8 cellular contexts compared by ENCODE assay signal in the genomic region with DNA sequence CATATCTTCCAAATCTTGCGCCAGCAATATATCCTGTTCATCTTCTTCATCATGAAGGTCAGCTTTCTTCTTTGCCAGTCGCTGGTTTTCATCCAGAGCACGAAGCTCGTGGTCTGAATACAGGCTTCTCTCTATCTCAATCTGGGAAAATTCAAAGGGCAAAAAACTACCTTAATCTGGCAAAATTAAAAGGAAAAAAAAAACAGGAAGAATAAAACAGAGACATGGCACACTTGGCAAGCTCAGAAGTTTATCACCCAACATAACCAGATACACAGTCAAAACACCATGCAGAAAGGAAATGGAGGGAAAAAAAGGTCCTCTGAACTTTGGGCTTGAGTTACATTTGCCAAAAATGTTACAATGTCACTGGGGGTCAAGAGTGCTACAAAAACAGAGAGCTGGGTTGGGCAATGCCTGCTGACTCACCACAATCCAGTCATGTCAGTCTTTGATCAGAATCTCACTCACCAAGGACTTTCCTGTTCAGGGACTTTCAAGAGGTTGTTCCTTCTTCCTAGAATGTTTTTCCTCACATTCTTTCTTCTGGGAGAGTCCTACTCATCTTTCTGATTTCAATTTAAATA. TPM values are rescaled to one million over a fixed set of nuclear protein-coding genes. Genes with fewer than 3 reads are reported as not detected.
A peak's percentile ranks its signal among the peaks of the same experiment; 100 is the strongest.
DNase-seq lines count a peak whose midpoint lies in the region; ATAC-seq and TF ChIP-seq lines count a peak whose summit lies in the region.

No MANE protein-coding gene starts in this region.

- no peaks in the 10 kb centered on the region for H3K9me3 ChIP-seq in HEK293 (ENCODE audit: control insufficient read depth, insufficient read depth, low read depth, low read length)

- CTCF ChIA-PET in HEK293 (lab: Yijun Ruan, JAX), result interaction anchor here (0.6 to 3.1 kb wide), 3 partner anchors 10 to 553 kb away, joined by 3 to 26 read pairs (median 4); no protein-coding TSS in a partner anchor
- CTCF ChIA-PET in activated CD4-positive, alpha-beta memory T cell treated with anti-CD3 and anti-CD28 coated beads for 36 hours (lab: Charles Lee), result interaction anchor here (1.8 to 2.4 kb wide), 2 partner anchors 11 to 16 kb away, joined by 8 read pairs; no protein-coding TSS in a partner anchor

- H3K79me2 ChIP-seq in ACC112 (ENCODE audit: control insufficient read depth, insufficient read depth, low read length, unreplicated experiment), result peaks cover 52% of the 10 kb centered on the region

- no peaks in the 10 kb centered on the region for H3K27me3 Mint-ChIP-seq in activated CD4-positive, alpha-beta memory T cell treated with anti-CD3 and anti-CD28 coated beads for 36 hours

- ATAC-seq in GM19328 (IDR thresholded peaks at IDR 0.05; ENCODE audit: unreplicated experiment), result no peak
- no peak for ATAC-seq in GM18909 (IDR thresholded peaks at IDR 0.05; ENCODE audit: poor library complexity, unreplicated experiment)
- no peak for ATAC-seq in GM18511 (IDR thresholded peaks at IDR 0.05; ENCODE audit: unreplicated experiment)

- H3K36me3 Mint-ChIP-seq in activated CD4-positive, alpha-beta memory T cell treated with anti-CD3 and anti-CD28 coated beads for 36 hours, result peaks cover 39% of the 10 kb centered on the region

- peak overlapping the region; percentile 98 for H3K27ac Mint-ChIP-seq in activated CD4-positive, alpha-beta memory T cell treated with anti-CD3 and anti-CD28 coated beads for 36 hours

- H3K4me1 Mint-ChIP-seq in activated CD4-positive, alpha-beta memory T cell treated with anti-CD3 and anti-CD28 coated beads for 36 hours (ENCODE audit: low read depth), result peaks cover 31% of the 10 kb centered on the region

- peak; percentile 68 for DNase-seq in activated CD4-positive, alpha-beta memory T cell treated with anti-CD3 and anti-CD28 coated beads for 36 hours
- DNase-seq in iris pigment epithelial cell (ENCODE audit: low read depth), result peak; percentile 85
- DNase-seq in kidney glomerular epithelial cell (lab: John Stamatoyannopoulos, UW), result no peak

- no peaks in the 10 kb centered on the region for H3K27me3 ChIP-seq in ACC112 (ENCODE audit: insufficient read depth, low read length)

- TF ChIP-seq CTCF in HEK293 (tag by site-specific recombination; IDR thresholded peaks at IDR 0.05), result no peak

- peak overlapping the region; percentile 93 for H3K4me3 Mint-ChIP-seq in activated CD4-positive, alpha-beta memory T cell treated with anti-CD3 and anti-CD28 coated beads for 36 hours

- no peaks in the 10 kb centered on the region for H3K9me3 Mint-ChIP-seq in activated CD4-positive, alpha-beta memory T cell treated with anti-CD3 and anti-CD28 coated beads for 36 hours

- peaks cover 24% of the 10 kb centered on the region for H3K36me3 ChIP-seq in ACC112 (ENCODE audit: insufficient read depth, low read length)
- peaks cover 43 to 67% of the 10 kb centered on the region in 2 experiments for H3K36me3 ChIP-seq in HEK293 (ENCODE audit: control insufficient read depth in 2 of 2, insufficient read depth in 1 of 2, low read length in 2 of 2)

- H3K27ac ChIP-seq in ACC112 (ENCODE audit: low read depth, low read length) (peak overlapping the region; percentile 86), HEK293 (ENCODE audit: extremely low read depth, low read depth, low read length) (no peak overlapping the region)

- H3K4me3 ChIP-seq in ACC112 (ENCODE audit: low read depth, low read length) (peak overlapping the region; percentile 98), HEK293 (ENCODE audit: low read depth, low read length) (no peak overlapping the region)

- H2AFZ ChIP-seq in ACC112 (ENCODE audit: low read length, unreplicated experiment), result no peak overlapping the region

- H3K4me1 ChIP-seq in ACC112 (ENCODE audit: control insufficient read depth, insufficient read depth, low read length, unreplicated experiment), result peaks cover 29% of the 10 kb centered on the region
- peaks cover 4% of the 10 kb centered on the region; the same call in 1 of the 2 replicates for H3K4me1 ChIP-seq in HEK293 (ENCODE audit: control insufficient read depth, insufficient read depth, low read length)

- POLR2A ChIA-PET in HEK293 (lab: Yijun Ruan, JAX), result interaction anchor here (2.7 kb wide), 1 partner anchor 156 kb away, joined by 12 read pairs; a partner anchor contains a TSS
- POLR2A ChIA-PET in activated CD4-positive, alpha-beta memory T cell treated with anti-CD3 and anti-CD28 coated beads for 36 hours (lab: Charles Lee), result interaction anchor here (0.7 to 1.0 kb wide), 2 partner anchors 156 to 184 kb away, joined by 3 to 5 read pairs; no protein-coding TSS in a partner anchor

- intact Hi-C loops in activated CD4-positive, alpha-beta memory T cell treated with anti-CD3 and anti-CD28 coated beads for 36 hours (cut with micrococcal nuclease), result loop anchor here (2.0 kb wide), 1 partner anchor 45 kb away; no protein-coding TSS in a partner anchor

TF ChIP-seq in HEK293, 187 proteins besides CTCF, POLR2A, EP300 and RAD21:
- TF ChIP-seq ZBTB8A (tag by site-specific recombination; IDR thresholded peaks at IDR 0.05) (no peak), PRDM1 (tag by site-specific recombination; IDR thresholded peaks at IDR 0.05) (peak; percentile 20; the same call in 1 of the 2 replicates), HOXD13 (CRISPR knock-in tag; IDR thresholded peaks at IDR 0.05; ENCODE audit: borderline replicate concordance) (no peak), ZNF335 (tag by site-specific recombination; conservative IDR thresholded peaks at IDR 0.05) (peak; percentile 48), ZNF366 (tag by site-specific recombination; conservative IDR thresholded peaks at IDR 0.05) (no peak)
- TF ChIP-seq, protein P1, sequence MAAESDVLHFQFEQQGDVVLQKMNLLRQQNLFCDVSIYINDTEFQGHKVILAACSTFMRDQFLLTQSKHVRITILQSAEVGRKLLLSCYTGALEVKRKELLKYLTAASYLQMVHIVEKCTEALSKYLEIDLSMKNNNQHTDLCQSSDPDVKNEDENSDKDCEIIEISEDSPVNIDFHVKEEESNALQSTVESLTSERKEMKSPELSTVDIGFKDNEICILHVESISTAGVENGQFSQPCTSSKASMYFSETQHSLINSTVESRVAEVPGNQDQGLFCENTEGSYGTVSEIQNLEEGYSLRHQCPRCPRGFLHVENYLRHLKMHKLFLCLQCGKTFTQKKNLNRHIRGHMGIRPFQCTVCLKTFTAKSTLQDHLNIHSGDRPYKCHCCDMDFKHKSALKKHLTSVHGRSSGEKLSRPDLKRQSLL (tag by site-specific recombination; IDR thresholded peaks at IDR 0.05), result no peak
TF ChIP-seq in HEK293: peak in this region for 2.

RNA-seq across cellular contexts. Expression of a gene that starts 1.5 kb away (rescaled TPM):
- total RNA-seq in activated CD4-positive, alpha-beta memory T cell treated with anti-CD3 and anti-CD28 coated beads for 36 hours, result 10 to 100 TPM; 29.6 to 34.2 TPM

RNA-seq across cellular contexts. Expression of a gene that starts 1.8 kb away (rescaled TPM):
- total RNA-seq in activated CD4-positive, alpha-beta memory T cell treated with anti-CD3 and anti-CD28 coated beads for 36 hours, result 10 to 100 TPM; 54.9 to 56.4 TPM
